ENCODE assay signal across 14 cellular contexts in genomic region chr17:4426499-4427208, GRCh38. TPM values are rescaled to one million over a fixed set of nuclear protein-coding genes. Genes with fewer than 3 reads are reported as not detected.
"Had no signal": no experiment of that assay in that cellular context is flagged by ENCODE, and none has a peak within 500 bp of the region (broad histone marks: within the 10 kb centered on the region; RNA-seq: fewer than 3 reads in every experiment).

No MANE protein-coding gene starts in this region.

- H3K9me3 ChIP-seq: esophagus squamous epithelium had no signal

- H3K36me3 ChIP-seq: cardiac muscle cell, esophagus squamous epithelium, heart left ventricle, tibial nerve had no signal

- H3K27ac Mint-ChIP-seq: activated CD8-positive, alpha-beta T cell treated with anti-CD3 and anti-CD28 coated beads for 36 hours had no signal

- H3K27me3 Mint-ChIP-seq: activated CD8-positive, alpha-beta T cell treated with anti-CD3 and anti-CD28 coated beads for 36 hours had no signal

- H3K4me3 ChIP-seq: cardiac muscle cell, esophagus squamous epithelium, heart left ventricle, skin epidermis, tibial nerve had no signal

- H3K27ac ChIP-seq: cardiac muscle cell, esophagus squamous epithelium, heart left ventricle, skin epidermis, tibial nerve had no signal

- H3K4me1 ChIP-seq: esophagus squamous epithelium, tibial nerve had no signal

- H3K27me3 ChIP-seq: cardiac muscle cell, esophagus squamous epithelium, heart left ventricle, tibial nerve had no signal

- DNase-seq: activated CD4-positive, alpha-beta T cell treated with anti-CD3 and anti-CD28 coated beads for 4 hours; activated CD8-positive, alpha-beta memory T cell treated with anti-CD3 and anti-CD28 coated beads, Interleukin-2, amount 50 U/mL, for 4 hours; activated CD8-positive, alpha-beta T cell treated with anti-CD3 and anti-CD28 coated beads for 36 hours; activated naive CD4-positive, alpha-beta T cell treated with Interleukin-2 at 50 U/mL for 16 hours; esophagus squamous epithelium; foreskin fibroblast; mesenchymal stem cell; T1000 had no signal

- H3K4me3 Mint-ChIP-seq: activated CD8-positive, alpha-beta T cell treated with anti-CD3 and anti-CD28 coated beads for 36 hours; neural crest cell had no signal

- ATAC-seq: activated CD8-positive, alpha-beta T cell treated with anti-CD3 and anti-CD28 coated beads for 36 hours; heart left ventricle had no signal

- H3K9me3 Mint-ChIP-seq: activated CD8-positive, alpha-beta T cell treated with anti-CD3 and anti-CD28 coated beads for 36 hours; neural crest cell had no signal

RNA-seq across cellular contexts. Expression of gene SPNS3, which starts 7.1 kb away (rescaled TPM):
- total RNA-seq: astrocyte, cardiac muscle cell, neural crest cell had no signal
